Comparison of ENCODE assay signal across 22 cellular contexts in the genomic region with DNA sequence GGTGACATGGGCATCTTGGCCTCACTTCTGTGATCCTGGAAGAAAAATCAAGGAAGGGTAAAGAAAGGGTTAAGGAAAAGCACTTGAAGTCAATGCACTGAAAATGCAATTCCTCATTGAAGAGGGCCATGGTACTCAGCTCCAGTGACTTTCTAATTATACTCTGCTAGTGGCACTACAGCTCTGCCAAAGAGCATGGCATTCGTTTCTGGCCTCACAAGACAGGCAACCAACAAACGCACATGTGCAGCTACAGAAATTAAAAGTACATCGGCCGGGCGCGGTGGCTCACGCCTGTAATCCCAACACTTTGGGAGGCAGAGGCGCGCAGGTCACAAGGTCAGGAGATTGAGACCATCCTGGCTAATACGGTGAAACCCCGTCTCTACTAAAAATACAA. TPM values are rescaled to one million over a fixed set of nuclear protein-coding genes. Genes with fewer than 3 reads are reported as not detected.
DNase-seq lines count a peak whose midpoint lies in the region; ATAC-seq, FAIRE-seq and TF ChIP-seq lines count a peak whose summit lies in the region.
"Had no signal": no experiment of that assay in that cellular context is flagged by ENCODE, and none has a peak within 500 bp of the region (broad histone marks: within the 10 kb centered on the region; RNA-seq: fewer than 3 reads in every experiment).

No MANE protein-coding gene starts in this region.

- H3K9me3 Mint-ChIP-seq in brain, result peaks cover 13 to 34% (median 22%) of the 10 kb centered on the region in 5 experiments
- H3K9me3 Mint-ChIP-seq: CD4-positive, alpha-beta memory T cell had no signal

- WGBS in thyroid gland, 2 donors, result 38 to 54% methylated on average over 11 of the region's 11 CpGs

- H3K27ac ChIP-seq in right atrium auricular region (peak overlapping the region in 1 of 2 donors; percentile 21), left ventricle myocardium inferior (replicated peaks) (peak overlapping the region; percentile 3), thyroid gland (no peak overlapping the region)
- H3K27ac ChIP-seq: A549, BLaER1 had no signal

- H3K36me3 Mint-ChIP-seq in brain, result peaks cover 82% of the 10 kb centered on the region
- H3K36me3 Mint-ChIP-seq: CD4-positive, alpha-beta memory T cell had no signal

- no peak for TF ChIP-seq POLR2A in thyroid gland (IDR thresholded peaks at IDR 0.05)

- H3K36me3 ChIP-seq in right atrium auricular region (no peaks in the 10 kb centered on the region), left ventricle myocardium inferior (no peaks in the 10 kb centered on the region), thyroid gland (no peaks in the 10 kb centered on the region)
- H3K36me3 ChIP-seq: BLaER1 had no signal

- H3K4me3 Mint-ChIP-seq in brain, result peak overlapping the region in 3 of 5 experiments; percentile 51 to 70 (median 68)
- H3K4me3 Mint-ChIP-seq: CD4-positive, alpha-beta memory T cell had no signal

- H3K4me3 ChIP-seq in right atrium auricular region (no peak overlapping the region), left ventricle myocardium inferior (no peak overlapping the region), thyroid gland (replicated peaks in 1 of 3) (no peak overlapping the region)
- H3K4me3 ChIP-seq: A549, BLaER1 had no signal

- peaks cover 60% of the 10 kb centered on the region for H3K4me1 Mint-ChIP-seq in brain

- no peaks in the 10 kb centered on the region for H3K27me3 Mint-ChIP-seq in brain

- DNase-seq in Right ventricle myocardium inferior (ENCODE audit: missing footprints) (no peak), right atrium auricular region (ENCODE audit: low spot score) (no peak), left ventricle myocardium inferior (no peak), thyroid gland (peak; percentile 21 to 25), D721Med (ENCODE audit: insufficient read length, low spot score) (no peak), AG08395 (ENCODE audit: low spot score) (no peak), NCI-H2171 treated with DMSO at 0.1 percent for 48 hours (lab: John Stamatoyannopoulos, UW) (no peak)
- DNase-seq: CD4-positive, alpha-beta memory T cell; GOT3; NCI-H1105; NCI-H1694; NCI-H446 treated with DMSO at 0.1 percent for 48 hours; NCI-H748 treated with DMSO at 0.1 percent for 48 hours; OCI-M1; SIG-M5 had no signal

- H3K27ac Mint-ChIP-seq in brain, result peak overlapping the region in 2 of 5 experiments; percentile 42 to 69
- H3K27ac Mint-ChIP-seq: CD4-positive, alpha-beta memory T cell had no signal

- no peak for FAIRE-seq in D721Med (lab: Jason Lieb, UNC)
- FAIRE-seq: A549, GM12892, GM18507 had no signal

- TF ChIP-seq CTCF in right atrium auricular region (IDR thresholded peaks at IDR 0.05), result no peak
- no peak for TF ChIP-seq CTCF in brain (conservative IDR thresholded peaks at IDR 0.05)
- no peak for TF ChIP-seq CTCF in left ventricle myocardium inferior (IDR thresholded peaks at IDR 0.05; ENCODE audit: borderline replicate concordance)
- no peak for TF ChIP-seq CTCF in thyroid gland (IDR thresholded peaks at IDR 0.05)
- no peak for TF ChIP-seq CTCF in D721Med (IDR thresholded peaks at IDR 0.05; ENCODE audit: insufficient read depth, missing control alignments)

- H3K27me3 ChIP-seq in right atrium auricular region (no peaks in the 10 kb centered on the region), left ventricle myocardium inferior (ENCODE audit: low read depth) (no peaks in the 10 kb centered on the region), thyroid gland (no peaks in the 10 kb centered on the region)
- H3K27me3 ChIP-seq: BLaER1 had no signal

- intact Hi-C loops in Right ventricle myocardium inferior (cut with DNase I) (loop anchor here (5.0 kb wide), 1 partner anchor 34 kb away; no protein-coding TSS in a partner anchor), left ventricle myocardium inferior (cut with micrococcal nuclease) (no loop called here), thyroid gland (cut with DNase I) (no loop called here)

- H3K9me3 ChIP-seq in right atrium auricular region (no peaks in the 10 kb centered on the region), left ventricle myocardium inferior (replicated peaks) (no peaks in the 10 kb centered on the region), thyroid gland (no peaks in the 10 kb centered on the region)
- H3K9me3 ChIP-seq: A549, BLaER1 had no signal

- H3K4me1 ChIP-seq in right atrium auricular region, result no peaks in the 10 kb centered on the region
- H3K4me1 ChIP-seq in left ventricle myocardium inferior, result peaks cover 6% of the 10 kb centered on the region
- H3K4me1 ChIP-seq in thyroid gland, result no peaks in the 10 kb centered on the region
- H3K4me1 ChIP-seq: A549, BLaER1 had no signal

- ATAC-seq in Right ventricle myocardium inferior, result peak; percentile 79
- ATAC-seq: A549, HCT116, SK-N-SH treated with all-trans-retinoic acid at 6 μM for 48 hours had no signal

RNA-seq across cellular contexts. Expression of a gene that starts 21.8 kb away (rescaled TPM):
- 7.5 TPM for total RNA-seq in Right ventricle myocardium inferior
- 10 to 100 TPM; 15.2 to 29.2 TPM for total RNA-seq in right atrium auricular region
- 1.8 TPM for polyA plus RNA-seq in brain (ENCODE audit: insufficient read depth, low read depth, low replicate concordance)
- total RNA-seq in left ventricle myocardium inferior, result 9.4 TPM
- total RNA-seq in thyroid gland, result 1 to 10 TPM; 7.1 to 9.3 (median 8.3) TPM

Comparison
In these comparisons a context has a peak if more than half of its experiments do, and no peak if none do; other contexts are left out.
1. DNase-seq: peak in thyroid gland (2 of 2); none in Right ventricle myocardium inferior (single experiment), right atrium auricular region (single experiment), left ventricle myocardium inferior (single experiment), D721Med (single experiment), AG08395 (single experiment) and NCI-H2171 treated with DMSO at 0.1 percent for 48 hours (single experiment).